Comparison of ENCODE assay signal across 11 cellular contexts in genomic region chrX:100648601-100649417, GRCh38. TPM values are rescaled to one million over a fixed set of nuclear protein-coding genes. Genes with fewer than 3 reads are reported as not detected.
DNase-seq lines count a peak whose midpoint lies in the region; ATAC-seq and TF ChIP-seq lines count a peak whose summit lies in the region.
"Had no signal": no experiment of that assay in that cellular context is flagged by ENCODE, and none has a peak within 500 bp of the region (broad histone marks: within the 10 kb centered on the region; RNA-seq: fewer than 3 reads in every experiment).

No MANE protein-coding gene starts in this region.

- H3K27me3 ChIP-seq in AG04450 (ENCODE audit: control insufficient read depth, insufficient read depth, low read length) = no peaks in the 10 kb centered on the region
- no peaks in the 10 kb centered on the region for H3K27me3 ChIP-seq in muscle layer of duodenum (ENCODE audit: low read depth, low read length)

- ATAC-seq in GM19035 (IDR thresholded peaks at IDR 0.05; ENCODE audit: unreplicated experiment) = no peak

- peak overlapping the region; percentile 94 for H3K27ac ChIP-seq in AG04450 (ENCODE audit: low read depth, low read length)
- H3K27ac ChIP-seq in muscle layer of duodenum (ENCODE audit: low read length) = peak overlapping the region; percentile 78
- H3K27ac ChIP-seq: C4-2B had no signal

- CTCF ChIA-PET in AG04450 (lab: Charles Lee) = interaction anchor here (0.6 to 5.5 kb wide), 5 partner anchors 12 to 137 kb away, joined by 3 to 47 read pairs (median 6); partner anchors contain the start of gene TSPAN6

- H3K4me1 ChIP-seq in muscle layer of duodenum (ENCODE audit: control insufficient read depth in 1 of 2, insufficient read depth in 2 of 2, low read length in 2 of 2) = peaks cover 11 to 18% of the 10 kb centered on the region in 2 donors

- DNase-seq in AG04450 (ENCODE audit: low read depth, low spot score) (peak; percentile 55), NCI-H524 (lab: John Stamatoyannopoulos, UW) (peak; percentile 20 to 74), epithelial cell of esophagus (ENCODE audit: low read depth) (peak; percentile 38), superior temporal gyrus (ENCODE audit: extremely low spot score) (no peak), DMS114 treated with DMSO at 0.1 percent for 48 hours (lab: John Stamatoyannopoulos, UW; ENCODE audit: unreplicated experiment) (no peak), pons (ENCODE audit: low spot score) (no peak)
- DNase-seq: activated naive CD8-positive, alpha-beta T cell treated with anti-CD3 and anti-CD28 coated beads for 36 hours; T-helper 2 cell had no signal

- TF ChIP-seq CTCF in AG04450 (IDR thresholded peaks at IDR 0.05; ENCODE audit: low read depth, low read length) (no peak), epithelial cell of esophagus (IDR thresholded peaks at IDR 0.05; ENCODE audit: insufficient read depth, low read depth, low read length, missing control alignments) (no peak)

- H3K36me3 ChIP-seq in muscle layer of duodenum (ENCODE audit: control insufficient read depth in 1 of 2, insufficient read depth in 2 of 2, low read length in 2 of 2) = peaks cover 0 to 8% of the 10 kb centered on the region in 2 donors

- H3K4me3 ChIP-seq in AG04450 (ENCODE audit: low read depth, low read length) (peak overlapping the region; percentile 32; the same call in 1 of the 2 replicates), epithelial cell of esophagus (ENCODE audit: low read length) (no peak overlapping the region), muscle layer of duodenum (ENCODE audit: low read depth in 1 of 2, low read length in 2 of 2) (no peak overlapping the region)

- H3K9me3 ChIP-seq in AG04450 (ENCODE audit: control insufficient read depth, insufficient read depth, low read length) (no peaks in the 10 kb centered on the region), muscle layer of duodenum (ENCODE audit: control insufficient read depth in 1 of 2, low read length in 2 of 2) (no peaks in the 10 kb centered on the region)

- POLR2A ChIA-PET in AG04450 (lab: Yijun Ruan, JAX) = interaction anchor here (0.8 to 1.9 kb wide), 4 partner anchors 12 to 36 kb away, joined by 4 to 11 read pairs (median 4); partner anchors contain the start of gene TSPAN6

RNA-seq across cellular contexts. Expression of gene SRPX2, which starts 4.8 kb away (rescaled TPM):
- polyA plus RNA-seq in AG04450 (2011; rRNA removed) = 87.1 and 92.9 TPM in 2 replicates
- 49.2 and 73.1 TPM in 2 replicates for polyA minus RNA-seq in AG04450 (2011; rRNA and poly(A)+ RNA removed)

RNA-seq across cellular contexts. Expression of gene TSPAN6, which starts 12.2 kb away (rescaled TPM):
- polyA plus RNA-seq in AG04450 (2011; rRNA removed) = 38.4 and 49.1 TPM in 2 replicates
- polyA minus RNA-seq in AG04450 (2011; rRNA and poly(A)+ RNA removed) = 11.9 and 19.9 TPM in 2 replicates

Comparison
In these comparisons a context has a peak if more than half of its experiments do, and no peak if none do; other contexts are left out.
1. DNase-seq: peak in AG04450 (single experiment), NCI-H524 (2 of 2) and epithelial cell of esophagus (single experiment); none in superior temporal gyrus (single experiment), DMS114 treated with DMSO at 0.1 percent for 48 hours (single experiment) and pons (single experiment).